Comparison of ENCODE assay signal across 7 cellular contexts in the genomic region with DNA sequence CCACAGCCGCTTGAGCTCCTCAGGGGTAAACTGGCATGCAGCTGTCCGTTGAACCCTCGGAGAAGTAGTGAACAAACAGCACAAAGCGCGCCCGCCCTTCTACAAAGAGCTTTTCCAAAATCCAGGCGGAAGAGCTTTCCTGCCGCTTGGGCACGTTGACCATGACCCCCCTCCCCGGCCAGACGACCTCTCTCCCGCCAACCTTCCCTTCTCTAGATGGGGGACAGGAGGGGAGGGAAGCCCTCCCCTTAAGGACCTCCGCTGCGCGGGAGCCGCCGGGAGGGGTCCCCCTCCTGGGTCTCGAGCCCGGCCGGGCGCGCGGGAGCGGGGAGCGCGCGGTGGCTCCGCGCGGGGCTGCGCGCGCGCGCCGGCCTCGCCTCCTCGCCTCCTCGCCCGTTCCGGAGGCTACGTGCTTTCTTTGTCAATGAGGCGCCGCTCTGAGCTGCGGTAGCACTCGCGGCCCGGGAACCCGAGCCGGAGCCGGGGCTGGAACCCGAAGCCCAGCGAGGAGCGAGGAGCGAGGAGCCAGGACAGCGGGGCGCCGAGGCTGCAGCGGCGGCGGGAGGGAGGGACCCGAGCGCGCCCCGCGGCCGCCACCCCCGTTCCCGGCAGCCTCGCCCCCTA. TPM values are rescaled to one million over a fixed set of nuclear protein-coding genes. Genes with fewer than 3 reads are reported as not detected.
DNase-seq lines count a peak whose midpoint lies in the region; ATAC-seq and TF ChIP-seq lines count a peak whose summit lies in the region.

Gene KIAA1549L (plus strand): TSS at position 421 of the 624 bp plus-strand sequence.

- no peaks in the 10 kb centered on the region for H3K9me3 ChIP-seq in thymus (ENCODE audit: control insufficient read depth)

- 2% methylated on average over 70 of the region's 70 CpGs for WGBS in thymus

- H3K79me2 ChIP-seq in KMS-11 (ENCODE audit: insufficient read depth, low read depth), result no peaks in the 10 kb centered on the region

- no peak for ATAC-seq in GM18519 (IDR thresholded peaks at IDR 0.05; ENCODE audit: low FRiP score, unreplicated experiment)

- H3K4me2 ChIP-seq in KMS-11, result no peak within 1 kb of the TSS

- H3K27ac ChIP-seq in KMS-11 (no peak within 1 kb of the TSS), thymus (ENCODE audit: low read depth) (no peak within 1 kb of the TSS)

- H3K4me3 ChIP-seq in KMS-11 (IDR thresholded peaks at IDR 0.05; ENCODE audit: insufficient read depth, low read depth, low read length) (no peak within 1 kb of the TSS), kidney epithelial cell (ENCODE audit: low read depth, low read length) (peak within 1 kb of the TSS; percentile 51), thymus (ENCODE audit: low read length) (peak within 1 kb of the TSS; percentile 37)

- peaks cover 18% of the 10 kb centered on the region for H3K4me1 ChIP-seq in KMS-11 (ENCODE audit: low read depth, poor library complexity, severe bottlenecking)
- no peaks in the 10 kb centered on the region for H3K4me1 ChIP-seq in thymus (ENCODE audit: control insufficient read depth, insufficient read depth, low read length)

- peak within 1 kb of the TSS; percentile 59 for H2AFZ ChIP-seq in KMS-11 (ENCODE audit: low read depth)

- DNase-seq in GM10266 (ENCODE audit: extremely low spot score) (peak; percentile 59), astrocyte of the hippocampus (ENCODE audit: low read depth, low spot score) (peak; percentile 82), kidney epithelial cell (ENCODE audit: low read depth) (no peak), posterior vena cava (ENCODE audit: low spot score) (no peak)

- intact Hi-C loops in posterior vena cava (cut with DNase I), result no loop called here

- H3K36me3 ChIP-seq in KMS-11 (ENCODE audit: insufficient read depth) (no peaks in the 10 kb centered on the region), kidney epithelial cell (ENCODE audit: control insufficient read depth, insufficient read depth, low read length) (no peaks in the 10 kb centered on the region), thymus (ENCODE audit: control insufficient read depth, insufficient read depth) (no peaks in the 10 kb centered on the region)

- H3K9ac ChIP-seq in KMS-11, result no peak within 1 kb of the TSS; the same call in 1 of the 2 replicates

- no peaks in the 10 kb centered on the region; the same call in 1 of the 2 replicates for H3K27me3 ChIP-seq in KMS-11 (ENCODE audit: insufficient read depth, low read depth)
- H3K27me3 ChIP-seq in kidney epithelial cell (ENCODE audit: control insufficient read depth, insufficient read depth, low read length), result no peaks in the 10 kb centered on the region
- peaks cover 42% of the 10 kb centered on the region for H3K27me3 ChIP-seq in thymus (ENCODE audit: control insufficient read depth, insufficient read depth)

- TF ChIP-seq CTCF in GM10266 (IDR thresholded peaks at IDR 0.05; ENCODE audit: control insufficient read depth, insufficient read depth, low read depth, missing control alignments), result no peak
- no peak for TF ChIP-seq CTCF in KMS-11 (conservative IDR thresholded peaks at IDR 0.05; ENCODE audit: low read depth, low read length)
- TF ChIP-seq CTCF in kidney epithelial cell (IDR thresholded peaks at IDR 0.05; ENCODE audit: insufficient read depth, low read length, poor library complexity, severe bottlenecking), result no peak

- H4K20me1 ChIP-seq in KMS-11 (ENCODE audit: insufficient read depth), result no peaks in the 10 kb centered on the region

RNA-seq across cellular contexts. Expression of gene KIAA1549L, which starts in this region (rescaled TPM):
- total RNA-seq in kidney epithelial cell, result 6.9 and 7.0 TPM in 2 replicates
- polyA plus RNA-seq in thymus, result 0.11 TPM
- under 1 TPM; 0.43 to 0.69 TPM for total RNA-seq in posterior vena cava

Comparison
In these comparisons a context has a peak if more than half of its experiments do, and no peak if none do; other contexts are left out.
1. DNase-seq: peak in GM10266 (single experiment) and astrocyte of the hippocampus (single experiment); none in kidney epithelial cell (single experiment) and posterior vena cava (single experiment).